ENCODE assay signal across 9 cellular contexts in genomic region chrY:7272556-7273195, GRCh38.
DNase-seq lines count a peak whose midpoint lies in the region; ATAC-seq and TF ChIP-seq lines count a peak whose summit lies in the region.
"Had no signal": no experiment of that assay in that cellular context is flagged by ENCODE, and none has a peak within 500 bp of the region (broad histone marks: within the 10 kb centered on the region; RNA-seq: fewer than 3 reads in every experiment).

No MANE protein-coding gene starts in this region.

- H3K9me2 ChIP-seq in DOHH2 (replicated peaks; ENCODE audit: control insufficient read depth, low read length): no peaks in the 10 kb centered on the region

- H3K4me3 ChIP-seq in DOHH2 (ENCODE audit: low read length) (peak overlapping the region; percentile 81), HUES64 (ENCODE audit: low read length) (peak overlapping the region; percentile 76), lower lobe of right lung (peak overlapping the region; percentile 70)

- H3K4me1 ChIP-seq in DOHH2 (ENCODE audit: control insufficient read depth, low read length) (peaks cover 23% of the 10 kb centered on the region), HUES64 (ENCODE audit: insufficient read depth, low read length) (no peaks in the 10 kb centered on the region), lower lobe of right lung (no peaks in the 10 kb centered on the region)
- H3K4me1 ChIP-seq: breast epithelium had no signal

- H3K36me3 ChIP-seq in DOHH2 (ENCODE audit: control insufficient read depth, low read length) (no peaks in the 10 kb centered on the region; the same call in 1 of the 2 replicates), HUES64 (ENCODE audit: insufficient read depth, low read length) (no peaks in the 10 kb centered on the region), lower lobe of right lung (no peaks in the 10 kb centered on the region)
- H3K36me3 ChIP-seq: breast epithelium had no signal

- 0 out of 2 replicates have a peak overlapping the region, but pooled peaks have one; percentile 19 for H3K9ac ChIP-seq in HUES64 (ENCODE audit: low read depth, low read length)

- BruUV-seq in Calu3 (replicated peaks; lab: Mats Ljungman, UMichigan): no TSS peak

- DNase-seq in activated naive CD4-positive, alpha-beta T cell treated with anti-CD3 and anti-CD28 coated beads for 36 hours: peak; percentile 75
- peak; percentile 69 for DNase-seq in lower lobe of right lung
- no peak for DNase-seq in Calu3
- DNase-seq in T-helper 9 cell: no peak
- DNase-seq in SK-N-DZ (ENCODE audit: low spot score): no peak

- H3K36me3 Mint-ChIP-seq in activated naive CD4-positive, alpha-beta T cell treated with anti-CD3 and anti-CD28 coated beads for 36 hours (ENCODE audit: low read depth): peaks cover 26% of the 10 kb centered on the region
- no peaks in the 10 kb centered on the region for H3K36me3 Mint-ChIP-seq in Calu3 (ENCODE audit: insufficient read depth, unreplicated experiment)

- no peaks in the 10 kb centered on the region for H3F3A ChIP-seq in DOHH2 (ENCODE audit: control insufficient read depth, insufficient read depth)

- TF ChIP-seq CTCF in DOHH2 (IDR thresholded peaks at IDR 0.05; ENCODE audit: low read depth, low read length, poor library complexity, severe bottlenecking): peak; percentile 61
- TF ChIP-seq CTCF in lower lobe of right lung (IDR thresholded peaks at IDR 0.05): peak; percentile 51
- no peak for TF ChIP-seq CTCF in Calu3 (IDR thresholded peaks at IDR 0.05; ENCODE audit: unreplicated experiment)

- H3K27me3 Mint-ChIP-seq in activated naive CD4-positive, alpha-beta T cell treated with anti-CD3 and anti-CD28 coated beads for 36 hours (ENCODE audit: low read depth): no peaks in the 10 kb centered on the region
- no peaks in the 10 kb centered on the region for H3K27me3 Mint-ChIP-seq in Calu3 (ENCODE audit: unreplicated experiment)

- intact Hi-C loops in activated naive CD4-positive, alpha-beta T cell treated with anti-CD3 and anti-CD28 coated beads for 36 hours (cut with micrococcal nuclease): loop anchor here (1.0 to 10.0 kb wide), 8 partner anchors 18 to 732 kb away; no protein-coding TSS in a partner anchor
- intact Hi-C loops in lower lobe of right lung (cut with DNase I): no loop called here
- intact Hi-C loops in Calu3 (cut with micrococcal nuclease; ENCODE audit: unreplicated experiment): no loop called here

- no peaks in the 10 kb centered on the region; the same call in 1 of the 2 replicates for H4K20me1 ChIP-seq in DOHH2 (ENCODE audit: control insufficient read depth, insufficient read depth, low read depth, low read length)

- no peaks in the 10 kb centered on the region for H3K9me3 Mint-ChIP-seq in activated naive CD4-positive, alpha-beta T cell treated with anti-CD3 and anti-CD28 coated beads for 36 hours
- H3K9me3 Mint-ChIP-seq in Calu3 (ENCODE audit: low read depth, unreplicated experiment): no peaks in the 10 kb centered on the region

- 3% methylated on average over 21 of the region's 24 CpGs for WGBS in HUES64

- H3K27ac ChIP-seq in DOHH2 (ENCODE audit: low read depth, low read length): peak overlapping the region; percentile 45
- H3K27ac ChIP-seq in HUES64 (ENCODE audit: low read depth, low read length): no peak overlapping the region; the same call in 1 of the 2 replicates
- H3K27ac ChIP-seq in lower lobe of right lung: peak overlapping the region; percentile 86
- H3K27ac ChIP-seq: breast epithelium had no signal

- peaks cover 11% of the 10 kb centered on the region for H3K4me1 Mint-ChIP-seq in activated naive CD4-positive, alpha-beta T cell treated with anti-CD3 and anti-CD28 coated beads for 36 hours (ENCODE audit: low read depth)
- H3K4me1 Mint-ChIP-seq in Calu3 (ENCODE audit: low read depth, unreplicated experiment): no peaks in the 10 kb centered on the region

- peaks cover 40% of the 10 kb centered on the region for H3K79me2 ChIP-seq in DOHH2 (ENCODE audit: control insufficient read depth, low read length)

- peak overlapping the region; percentile 78 for H3K4me2 ChIP-seq in DOHH2 (ENCODE audit: low read length)

- H3K27me3 ChIP-seq in DOHH2 (ENCODE audit: control insufficient read depth, low read length) (no peaks in the 10 kb centered on the region), HUES64 (ENCODE audit: insufficient read depth, low read length) (no peaks in the 10 kb centered on the region), lower lobe of right lung (ENCODE audit: low read depth) (no peaks in the 10 kb centered on the region)
- H3K27me3 ChIP-seq: breast epithelium had no signal

- peak overlapping the region; percentile 96 for H3K27ac Mint-ChIP-seq in activated naive CD4-positive, alpha-beta T cell treated with anti-CD3 and anti-CD28 coated beads for 36 hours
- H3K27ac Mint-ChIP-seq in Calu3 (ENCODE audit: unreplicated experiment): no peak overlapping the region

- peak overlapping the region; percentile 90 for H3K4me3 Mint-ChIP-seq in activated naive CD4-positive, alpha-beta T cell treated with anti-CD3 and anti-CD28 coated beads for 36 hours
- H3K4me3 Mint-ChIP-seq in Calu3 (ENCODE audit: low read depth, unreplicated experiment): no peak overlapping the region

- CTCF ChIA-PET in activated naive CD4-positive, alpha-beta T cell treated with anti-CD3 and anti-CD28 coated beads for 36 hours (lab: Charles Lee): interaction anchor here (0.5 to 2.0 kb wide), 10 partner anchors 37 to 236 kb away, joined by 3 to 4 read pairs (median 4); no protein-coding TSS in a partner anchor
- CTCF ChIA-PET in Calu3 (lab: Charles Lee): no interaction called here

- ATAC-seq in lower lobe of right lung: peak in 1 of 2 donors; percentile 50
- no peak for ATAC-seq in HG02973 (IDR thresholded peaks at IDR 0.05; ENCODE audit: unreplicated experiment)

- H3K9me3 ChIP-seq in DOHH2 (ENCODE audit: control insufficient read depth, insufficient read depth, low read length) (no peaks in the 10 kb centered on the region), HUES64 (ENCODE audit: insufficient read depth, low read depth, low read length) (no peaks in the 10 kb centered on the region), lower lobe of right lung (no peaks in the 10 kb centered on the region)
- H3K9me3 ChIP-seq: breast epithelium had no signal

Comparison
In these comparisons a context has a peak if more than half of its experiments do, and no peak if none do; other contexts are left out.
1. DNase-seq: peak in activated naive CD4-positive, alpha-beta T cell treated with anti-CD3 and anti-CD28 coated beads for 36 hours (single experiment) and lower lobe of right lung (single experiment); none in Calu3 (single experiment), T-helper 9 cell (single experiment) and SK-N-DZ (single experiment).
2. Peak in every context shown above with its lines, with median percentiles within 50 percentile points of each other: H3K4me3 ChIP-seq.